8 cellular contexts compared by ENCODE assay signal in genomic region chr16:89562027-89562599, GRCh38. TPM values are rescaled to one million over a fixed set of nuclear protein-coding genes. Genes with fewer than 3 reads are reported as not detected.
DNase-seq lines count a peak whose midpoint lies in the region; ATAC-seq and TF ChIP-seq lines count a peak whose summit lies in the region.

No MANE protein-coding gene starts in this region.

- in situ Hi-C loops in HAP-1 (cut with MboI; ENCODE audit: low sequenced_read_pairs) = loop anchor here (25.0 kb wide), 1 partner anchor 750 kb away; the partner anchor contains the start of genes APRT and CDT1

- H3K4me1 ChIP-seq in HAP-1 (peaks cover 43% of the 10 kb centered on the region), SJCRH30 (peaks cover 33% of the 10 kb centered on the region), thyroid gland (peaks cover 22 to 38% of the 10 kb centered on the region in 2 donors)

- no peak for TF ChIP-seq CTCF in retinal pigment epithelial cell (conservative IDR thresholded peaks at IDR 0.05; ENCODE audit: low read depth, low read length)
- TF ChIP-seq CTCF in thyroid gland (IDR thresholded peaks at IDR 0.05) = no peak

- no peak for TF ChIP-seq POLR2A in thyroid gland (IDR thresholded peaks at IDR 0.05)

- H3K9me3 ChIP-seq in HAP-1 (no peaks in the 10 kb centered on the region), SJCRH30 (replicated peaks) (no peaks in the 10 kb centered on the region), thyroid gland (no peaks in the 10 kb centered on the region)

- 83% methylated on average over 19 of the region's 19 CpGs for WGBS in thyroid gland, 2 donors

- DNase-seq in HAP-1 (ENCODE audit: low spot score in 2 of 2) (peak in 1 of 2 experiments; percentile 55), SJCRH30 (no peak), retinal pigment epithelial cell (ENCODE audit: low read depth) (no peak), thyroid gland (no peak), T-helper 9 cell (no peak)

- H3K36me3 ChIP-seq in HAP-1 (replicated peaks) (peaks cover 52% of the 10 kb centered on the region), SJCRH30 (peaks cover 39% of the 10 kb centered on the region), thyroid gland (peaks cover 34 to 36% of the 10 kb centered on the region in 2 donors)

- no peaks in the 10 kb centered on the region for H3K27me3 ChIP-seq in HAP-1 (ENCODE audit: low read depth)
- no peaks in the 10 kb centered on the region for H3K27me3 ChIP-seq in SJCRH30
- no peaks in the 10 kb centered on the region for H3K27me3 ChIP-seq in thyroid gland

- peak overlapping the region; percentile 73 for H3K4me3 ChIP-seq in HAP-1
- H3K4me3 ChIP-seq in SJCRH30 = peak overlapping the region; percentile 83
- H3K4me3 ChIP-seq in retinal pigment epithelial cell (ENCODE audit: low read length) = peak overlapping the region; percentile 90
- H3K4me3 ChIP-seq in thyroid gland (replicated peaks in 1 of 3) = peak overlapping the region in 1 of 3 donors; percentile 97

- peak; percentile 1 for ATAC-seq in esophagus mucosa
- ATAC-seq in GM19467 (IDR thresholded peaks at IDR 0.05; ENCODE audit: unreplicated experiment) = no peak
- ATAC-seq in GM21786 (IDR thresholded peaks at IDR 0.05; ENCODE audit: unreplicated experiment) = no peak

- H3K27ac ChIP-seq in SJCRH30 (peak overlapping the region; percentile 90; the same call in 1 of the 2 replicates), thyroid gland (no peak overlapping the region)

- intact Hi-C loops in thyroid gland (cut with DNase I) = no loop called here

RNA-seq across cellular contexts. Expression of gene RPL13, which starts 1.6 kb away (rescaled TPM):
- total RNA-seq in SJCRH30 (2014; rRNA removed; shearing (Covaris generic)) = 5,665 and 6,596 TPM in 2 replicates
- total RNA-seq in esophagus mucosa (2,146 TPM), thyroid gland (1,000 to 10,000 TPM; 5,127 to 8,436 (median 6,104) TPM)

RNA-seq across cellular contexts. Expression of gene CPNE7, which starts 13.4 kb away (rescaled TPM):
- total RNA-seq in SJCRH30 (2014; rRNA removed; shearing (Covaris generic)) = not detected in 2 replicates
- total RNA-seq in esophagus mucosa = 1.0 TPM
- 1 to 10 TPM in 1 of 4 donors, under 1 TPM in 1, not detected in 2; 0.44 to 1.1 TPM for total RNA-seq in thyroid gland

RNA-seq across cellular contexts. Expression of gene DPEP1, which starts 51.3 kb away (rescaled TPM):
- 1.6 and 1.7 TPM in 2 replicates for total RNA-seq in SJCRH30 (2014; rRNA removed; shearing (Covaris generic))
- total RNA-seq in esophagus mucosa (not detected), thyroid gland (1 to 10 TPM in 2 of 4 donors, under 1 TPM in 2; 0.29 to 5.0 (median 1.3) TPM)

RNA-seq across cellular contexts. Expression of gene SPG7, which starts 53.9 kb away (rescaled TPM):
- total RNA-seq in SJCRH30 (2014; rRNA removed; shearing (Covaris generic)) = 137 and 161 TPM in 2 replicates
- total RNA-seq in esophagus mucosa (48.0 TPM), thyroid gland (100 to 1,000 TPM; 218 to 392 (median 285) TPM)
